Comparison of ENCODE assay signal across 8 cellular contexts in genomic region chr7:32495298-32496051, GRCh38. TPM values are rescaled to one million over a fixed set of nuclear protein-coding genes. Genes with fewer than 3 reads are reported as not detected.
DNase-seq lines count a peak whose midpoint lies in the region; TF ChIP-seq lines count a peak whose summit lies in the region.

AVL9 (plus strand) TSS chr7:32495489; CDS start chr7:32495710, 221 bp downstream.

- H3K27ac Mint-ChIP-seq in CD8-positive, alpha-beta memory T cell = peak within 1 kb of the TSS; percentile 82 to 98 (median 97)

- no peaks in the 10 kb centered on the region for H3K27me3 ChIP-seq in CD8-positive, alpha-beta memory T cell (ENCODE audit: insufficient read depth, low read length, poor library complexity, severe bottlenecking)

- H3K36me3 ChIP-seq in CD8-positive, alpha-beta memory T cell (ENCODE audit: insufficient read depth, low read length) = no peaks in the 10 kb centered on the region

- POLR2A ChIA-PET in CD8-positive, alpha-beta memory T cell (lab: Charles Lee) = interaction anchor here (0.6 to 2.0 kb wide), 9 partner anchors 10 to 567 kb away, joined by 3 to 10 read pairs (median 3); partner anchors contain the start of genes KBTBD2 and NT5C3A

- no peaks in the 10 kb centered on the region for H3K9me3 ChIP-seq in CD8-positive, alpha-beta memory T cell (ENCODE audit: low read length)

- H3K9me3 Mint-ChIP-seq in CD8-positive, alpha-beta memory T cell = no peaks in the 10 kb centered on the region

- DNase-seq in CD8-positive, alpha-beta memory T cell = peak; percentile 99
- peak; percentile 96 for DNase-seq in GM20000 (ENCODE audit: low spot score)
- peak; percentile 71 for DNase-seq in HS-5 (ENCODE audit: low read depth)
- peak; percentile 95 for DNase-seq in NK-92 (lab: John Stamatoyannopoulos, UW; ENCODE audit: unreplicated experiment)
- DNase-seq in activated CD8-positive, alpha-beta memory T cell treated with anti-CD3 and anti-CD28 coated beads for 24 hours = peak; percentile 99
- peak; percentile 97 for DNase-seq in effector CD4-positive, alpha-beta T cell
- DNase-seq in lung microvascular endothelial cell (ENCODE audit: low read depth in 2 of 2) = peak; percentile 97 to 98
- peak; percentile 97 to 99 (median 98) for DNase-seq in stimulated activated CD4-positive, alpha-beta T cell treated with anti-CD3 and anti-CD28 coated beads, TNF-alpha, amount 100 ng/mL, for 4 hours (ENCODE audit: low read depth in 3 of 3)

- H3K4me3 Mint-ChIP-seq in CD8-positive, alpha-beta memory T cell = peak within 1 kb of the TSS; percentile 86 to 96 (median 95)

- H3K4me1 Mint-ChIP-seq in CD8-positive, alpha-beta memory T cell = peaks cover 29 to 56% (median 44%) of the 10 kb centered on the region in 3 donors

- no peaks in the 10 kb centered on the region for H3K27me3 Mint-ChIP-seq in CD8-positive, alpha-beta memory T cell

- no peak for TF ChIP-seq CTCF in GM20000 (IDR thresholded peaks at IDR 0.05; ENCODE audit: extremely low read depth, missing control alignments)

- H3K4me1 ChIP-seq in CD8-positive, alpha-beta memory T cell (ENCODE audit: insufficient read depth, low read length) = peaks cover 31% of the 10 kb centered on the region

- CTCF ChIA-PET in CD8-positive, alpha-beta memory T cell (lab: Charles Lee) = interaction anchor here (1.0 to 1.3 kb wide), 2 partner anchors 21 to 48 kb away, joined by 3 read pairs; no protein-coding TSS in a partner anchor

- peaks cover 0 to 28% (median 0%) of the 10 kb centered on the region in 3 donors for H3K36me3 Mint-ChIP-seq in CD8-positive, alpha-beta memory T cell

- H3K27ac ChIP-seq in CD8-positive, alpha-beta memory T cell (ENCODE audit: low read depth, low read length) = peak within 1 kb of the TSS; percentile 96

- peak within 1 kb of the TSS; percentile 91 for H3K4me3 ChIP-seq in CD8-positive, alpha-beta memory T cell (ENCODE audit: low read length)

RNA-seq across cellular contexts. Expression of gene AVL9, which starts in this region (rescaled TPM):
- 10 to 100 TPM; 49.6 to 57.0 TPM for total RNA-seq in CD8-positive, alpha-beta memory T cell
- 11.0 TPM for polyA plus RNA-seq in CD8-positive, alpha-beta memory T cell
- total RNA-seq in lung microvascular endothelial cell = 26.8 and 47.6 TPM in 2 replicates

Comparison
In these comparisons a context has a peak if more than half of its experiments do, and no peak if none do; other contexts are left out.
1. Peak in every context shown above with its lines: DNase-seq, H3K4me3 ChIP-seq and H3K27ac ChIP-seq.